ENCODE assay signal across 34 cellular contexts in genomic region chr10:49242604-49243003, GRCh38. TPM values are rescaled to one million over a fixed set of nuclear protein-coding genes. Genes with fewer than 3 reads are reported as not detected.
DNase-seq lines count a peak whose midpoint lies in the region; ATAC-seq and TF ChIP-seq lines count a peak whose summit lies in the region.
"Had no signal": no experiment of that assay in that cellular context is flagged by ENCODE, and none has a peak within 500 bp of the region (broad histone marks: within the 10 kb centered on the region; RNA-seq: fewer than 3 reads in every experiment).

No MANE protein-coding gene starts in this region.

- DNase-seq in IMR-90 (no peak), left ventricle myocardium superior (peak; percentile 83), hepatic stellate cell (ENCODE audit: low spot score) (no peak)
- no peak for DNase-seq in activated CD4-positive, alpha-beta T cell treated with anti-CD3 and anti-CD28 coated beads for 48 hours
- DNase-seq: activated CD4-positive, alpha-beta T cell treated with anti-CD3 and anti-CD28 coated beads, Interleukin-2, amount 50 U/mL, for 1 hour; activated effector memory CD4-positive, alpha-beta T cell treated with anti-CD3 and anti-CD28 coated beads, Interleukin-2, amount 50 U/mL, for 16 hours; activated naive CD8-positive, alpha-beta T cell treated with anti-CD3 and anti-CD28 coated beads for 36 hours; activated T-cell treated with anti-CD3 and anti-CD28 coated beads, Interleukin-2, amount 50 U/mL, for 1 hour; aorta; C1 segment of cervical spinal cord; colonic mucosa; foreskin fibroblast; HCEC 1CT; head of caudate nucleus; NCI-H1694 treated with DMSO at 0.1 percent for 48 hours; NCI-H2171; NCI-H510A; NK-92 treated with Interleukin-12 subunit alpha and Interleukin-12 subunit beta, amount 100 ng/mL, for 24 hours; ovary; retina; stimulated activated CD4-positive, alpha-beta T cell treated with anti-CD3 and anti-CD28 coated beads, Interleukin-2, amount 100 ng/mL, for 24 hours; T-helper 1 cell had no signal

- H2AFZ ChIP-seq in IMR-90 (replicated peaks; ENCODE audit: low read length, poor library complexity) = peak overlapping the region; percentile 48

- no peaks in the 10 kb centered on the region for H3K79me1 ChIP-seq in IMR-90 (ENCODE audit: low read depth in 1 of 2, low read length in 2 of 2)

- H3K4me1 ChIP-seq in IMR-90 (ENCODE audit: control insufficient read depth, insufficient read depth, low read length) = no peaks in the 10 kb centered on the region
- H3K4me1 ChIP-seq: colonic mucosa had no signal

- no peak overlapping the region for H3K56ac ChIP-seq in IMR-90 (ENCODE audit: extremely low read depth, insufficient read depth, low read length)

- H3K9me3 Mint-ChIP-seq in dendritic cell treated with granulocyte-macrophage colony-stimulating factor and Interleukin-4, amounts not matched to agents 40 ng/mL and 50 ng/mL, for 4 days = no peaks in the 10 kb centered on the region
- H3K9me3 Mint-ChIP-seq in stimulated activated memory B cell treated with anti-CD40 and anti-IgM and Interleukin-4, amounts not matched to agents 10 μg/mL and 1 μg/mL and 100 μg/mL, for 72 hours = peaks cover 3% of the 10 kb centered on the region
- H3K9me3 Mint-ChIP-seq: activated naive CD8-positive, alpha-beta T cell treated with anti-CD3 and anti-CD28 coated beads for 36 hours; endodermal cell had no signal

- no peak overlapping the region for H4K8ac ChIP-seq in IMR-90 (ENCODE audit: low read depth in 2 of 2, low read length in 2 of 2)

- no peak overlapping the region for H2BK5ac ChIP-seq in IMR-90 (ENCODE audit: low read depth, low read length, poor library complexity, severe bottlenecking)

- H3K4me2 ChIP-seq in IMR-90 (ENCODE audit: low read depth, low read length) = no peak overlapping the region

- no peak overlapping the region for H3K4me3 Mint-ChIP-seq in dendritic cell treated with granulocyte-macrophage colony-stimulating factor and Interleukin-4, amounts not matched to agents 40 ng/mL and 50 ng/mL, for 4 days
- H3K4me3 Mint-ChIP-seq in stimulated activated memory B cell treated with anti-CD40 and anti-IgM and Interleukin-4, amounts not matched to agents 10 μg/mL and 1 μg/mL and 100 μg/mL, for 72 hours = no peak overlapping the region
- H3K4me3 Mint-ChIP-seq: activated naive CD8-positive, alpha-beta T cell treated with anti-CD3 and anti-CD28 coated beads for 36 hours; endodermal cell; memory B cell; WTC11 had no signal

- H3K14ac ChIP-seq in IMR-90 (replicated peaks; ENCODE audit: low read depth, low read length) = no peak overlapping the region

- H3K27me3 ChIP-seq in IMR-90 (ENCODE audit: control insufficient read depth, insufficient read depth, low read length) = peaks cover 18% of the 10 kb centered on the region
- H3K27me3 ChIP-seq: colonic mucosa, ovary, tibial nerve had no signal

- no peak overlapping the region for H2BK15ac ChIP-seq in IMR-90 (ENCODE audit: low read depth, low read length)

- H3K9ac ChIP-seq in IMR-90 (ENCODE audit: low read depth, low read length) = no peak overlapping the region

- H3K36me3 Mint-ChIP-seq in dendritic cell treated with granulocyte-macrophage colony-stimulating factor and Interleukin-4, amounts not matched to agents 40 ng/mL and 50 ng/mL, for 4 days (ENCODE audit: low read depth) = peaks cover 5% of the 10 kb centered on the region
- no peaks in the 10 kb centered on the region for H3K36me3 Mint-ChIP-seq in stimulated activated memory B cell treated with anti-CD40 and anti-IgM and Interleukin-4, amounts not matched to agents 10 μg/mL and 1 μg/mL and 100 μg/mL, for 72 hours
- H3K36me3 Mint-ChIP-seq: activated naive CD8-positive, alpha-beta T cell treated with anti-CD3 and anti-CD28 coated beads for 36 hours; WTC11 had no signal

- no peak overlapping the region for H2BK20ac ChIP-seq in IMR-90 (ENCODE audit: low read depth, low read length)

- TF ChIP-seq RAD21 in IMR-90 (IDR thresholded peaks at IDR 0.05; ENCODE audit: low read length) = no peak

- H3K27me3 Mint-ChIP-seq in dendritic cell treated with granulocyte-macrophage colony-stimulating factor and Interleukin-4, amounts not matched to agents 40 ng/mL and 50 ng/mL, for 4 days = no peaks in the 10 kb centered on the region
- H3K27me3 Mint-ChIP-seq in stimulated activated memory B cell treated with anti-CD40 and anti-IgM and Interleukin-4, amounts not matched to agents 10 μg/mL and 1 μg/mL and 100 μg/mL, for 72 hours = no peaks in the 10 kb centered on the region

- no peak for TF ChIP-seq POLR2A in IMR-90 (IDR thresholded peaks at IDR 0.05; ENCODE audit: low read depth, low read length)

- POLR2A ChIA-PET in IMR-90 (lab: Charles Lee; ENCODE audit: unreplicated experiment) = no interaction called here

- TF ChIP-seq CTCF in IMR-90 (conservative IDR thresholded peaks at IDR 0.05; ENCODE audit: low read depth, low read length) = no peak

- no peaks in the 10 kb centered on the region for H3K36me3 ChIP-seq in IMR-90 (ENCODE audit: control insufficient read depth, insufficient read depth, low read length)
- H3K36me3 ChIP-seq: colonic mucosa, ovary, tibial nerve had no signal

- no peaks in the 10 kb centered on the region for H4K20me1 ChIP-seq in IMR-90 (ENCODE audit: insufficient read depth, low read length)

- WGBS in IMR-90 (ENCODE audit: extremely low coverage in 2 of 2, insufficient read length in 1 of 2), 2 experiments = 74% methylated on average over 7 of the region's 11 CpGs; no CpG with 5 or more reads in 1 of the 2 experiments

- H3K4ac ChIP-seq in IMR-90 (ENCODE audit: low read depth, low read length) = no peak overlapping the region

- in situ Hi-C loops in IMR-90 (cut with MboI; ENCODE audit: low sequenced_read_pairs) = no loop called here

- no peaks in the 10 kb centered on the region for H3K9me1 ChIP-seq in IMR-90 (ENCODE audit: insufficient read depth, low read length)

- no peak overlapping the region for H3K18ac ChIP-seq in IMR-90 (ENCODE audit: low read depth, low read length)

- ATAC-seq in IMR-90 (ENCODE audit: low read depth) (no peak), left ventricle myocardium superior (peak; percentile 94), GM21526 (IDR thresholded peaks at IDR 0.05; ENCODE audit: low FRiP score, unreplicated experiment) (no peak)
- ATAC-seq in stimulated activated memory B cell treated with anti-CD40 and anti-IgM and Interleukin-4, amounts not matched to agents 10 μg/mL and 1 μg/mL and 100 μg/mL, for 72 hours = no peak

- no peak overlapping the region for H3K4me3 ChIP-seq in IMR-90 (ENCODE audit: insufficient read depth, low read depth, low read length)
- H3K4me3 ChIP-seq: colonic mucosa, ovary, SK-N-MC, tibial nerve had no signal

- intact Hi-C loops in IMR-90 (cut with micrococcal nuclease) (no loop called here), left ventricle myocardium superior (cut with micrococcal nuclease) (no loop called here)
- intact Hi-C loops in dendritic cell treated with granulocyte-macrophage colony-stimulating factor and Interleukin-4, amounts not matched to agents 40 ng/mL and 50 ng/mL, for 4 days (cut with micrococcal nuclease) = loop anchor here (5.0 kb wide), 1 partner anchor 50 kb away; no protein-coding TSS in a partner anchor

- H3K23ac ChIP-seq in IMR-90 (ENCODE audit: low read depth, low read length) = no peak overlapping the region

- no peak overlapping the region for H2BK120ac ChIP-seq in IMR-90 (ENCODE audit: low read depth, low read length)

- H2AK9ac ChIP-seq in IMR-90 (replicated peaks; ENCODE audit: low read depth, low read length, poor library complexity) = no peak overlapping the region

- no peaks in the 10 kb centered on the region for H3K9me3 ChIP-seq in IMR-90 (ENCODE audit: control insufficient read depth, insufficient read depth, low read length)
- H3K9me3 ChIP-seq: colonic mucosa, ovary, tibial nerve had no signal

- BruUV-seq in IMR-90 (replicated peaks; lab: Mats Ljungman, UMichigan) = no TSS peak

- peak overlapping the region; percentile 91 for H3K27ac Mint-ChIP-seq in dendritic cell treated with granulocyte-macrophage colony-stimulating factor and Interleukin-4, amounts not matched to agents 40 ng/mL and 50 ng/mL, for 4 days
- H3K27ac Mint-ChIP-seq in stimulated activated memory B cell treated with anti-CD40 and anti-IgM and Interleukin-4, amounts not matched to agents 10 μg/mL and 1 μg/mL and 100 μg/mL, for 72 hours = peak overlapping the region; percentile 58
- H3K27ac Mint-ChIP-seq: activated naive CD8-positive, alpha-beta T cell treated with anti-CD3 and anti-CD28 coated beads for 36 hours; endodermal cell; memory B cell; WTC11 had no signal

- CTCF ChIA-PET in IMR-90 (lab: Yijun Ruan, JAX) = no interaction called here

- H4K91ac ChIP-seq in IMR-90 (ENCODE audit: insufficient read depth, low read depth, low read length) = no peak overlapping the region

- no peak overlapping the region for H4K5ac ChIP-seq in IMR-90 (ENCODE audit: low read depth, low read length)

- peaks cover 59% of the 10 kb centered on the region for H3K4me1 Mint-ChIP-seq in dendritic cell treated with granulocyte-macrophage colony-stimulating factor and Interleukin-4, amounts not matched to agents 40 ng/mL and 50 ng/mL, for 4 days (ENCODE audit: low read depth)
- H3K4me1 Mint-ChIP-seq in stimulated activated memory B cell treated with anti-CD40 and anti-IgM and Interleukin-4, amounts not matched to agents 10 μg/mL and 1 μg/mL and 100 μg/mL, for 72 hours = peaks cover 24% of the 10 kb centered on the region
- H3K4me1 Mint-ChIP-seq: activated naive CD8-positive, alpha-beta T cell treated with anti-CD3 and anti-CD28 coated beads for 36 hours; endodermal cell had no signal

- no peak overlapping the region for H3K27ac ChIP-seq in IMR-90 (ENCODE audit: insufficient read depth, low read length)
- H3K27ac ChIP-seq: colonic mucosa, ovary, SK-N-MC, tibial nerve had no signal

- dilution Hi-C loops in IMR-90 (cut with HindIII; ENCODE audit: low sequenced_read_pairs, unreplicated experiment) = no loop called here

- no peak overlapping the region for H2AK5ac ChIP-seq in IMR-90 (ENCODE audit: low read depth, low read length)

TF ChIP-seq in IMR-90, 13 proteins besides CTCF, POLR2A, EP300 and RAD21:
- TF ChIP-seq MXI1 (IDR thresholded peaks at IDR 0.05; ENCODE audit: borderline replicate concordance, low read depth, low read length) = no peak

RNA-seq across cellular contexts. Expression of gene TMEM273, which starts 54.4 kb away (rescaled TPM):
- total RNA-seq in IMR-90 (2012; rRNA removed) (not detected in 2 replicates), left ventricle myocardium superior (17.6 TPM)
- polyA plus RNA-seq in IMR-90 (2012; rRNA removed) = not detected in 2 replicates
- not detected in 2 replicates for polyA plus RNA-seq in IMR-90 (2012; cell fraction: cytosol; rRNA removed)
- 0.21 TPM in 1 of 2 replicates, not detected in the other for polyA plus RNA-seq in IMR-90 (2012; cell fraction: nucleus; rRNA removed; ENCODE audit: low replicate concordance)
- total RNA-seq: bronchial epithelial cell, endodermal cell had no signal
- polyA plus RNA-seq: AG04450, neural cell had no signal

RNA-seq across cellular contexts. Expression of gene C10orf71, which starts 56.4 kb away (rescaled TPM):
- total RNA-seq in IMR-90 (2012; rRNA removed) = not detected in 2 replicates
- not detected in 2 replicates for polyA plus RNA-seq in IMR-90 (2012; rRNA removed)
- not detected in 2 replicates for polyA plus RNA-seq in IMR-90 (2012; cell fraction: cytosol; rRNA removed)
- polyA plus RNA-seq in IMR-90 (2012; cell fraction: nucleus; rRNA removed; ENCODE audit: low replicate concordance) = not detected in 2 replicates
- 126 TPM for total RNA-seq in left ventricle myocardium superior
- total RNA-seq: activated naive CD8-positive, alpha-beta T cell treated with anti-CD3 and anti-CD28 coated beads for 36 hours; bronchial epithelial cell; colonic mucosa; WTC11 had no signal
- polyA plus RNA-seq: AG04450, esophagus, neural cell had no signal

Comparison
In these comparisons a context has a peak if more than half of its experiments do, and no peak if none do; other contexts are left out.
1. RNA of gene TMEM273, which starts 54.4 kb away (total RNA-seq): 17.6 TPM in left ventricle myocardium superior (single experiment); not detected in IMR-90; every median in the first group is over 10 times any median in the second.
2. RNA of gene C10orf71, which starts 56.4 kb away (total RNA-seq): 126 TPM in left ventricle myocardium superior (single experiment); not detected in IMR-90; every median in the first group is over 100 times any median in the second.